Comparison of ENCODE assay signal across 23 cellular contexts in genomic region chr17:77781536-77781935, GRCh38.
"Had no signal": no experiment of that assay in that cellular context is flagged by ENCODE, and none has a peak within 500 bp of the region (broad histone marks: within the 10 kb centered on the region; RNA-seq: fewer than 3 reads in every experiment).

No MANE protein-coding gene starts in this region.

- H3K27ac ChIP-seq: left ventricle myocardium inferior, parathyroid adenoma, psoas muscle, right lobe of liver, transverse colon, upper lobe of left lung, vagina had no signal

- H3K27me3 ChIP-seq: right lobe of liver, upper lobe of left lung, vagina had no signal

- H2AFZ ChIP-seq: parathyroid adenoma had no signal

- H3K9ac ChIP-seq: parathyroid adenoma had no signal

- H3K4me1 ChIP-seq: psoas muscle, right lobe of liver had no signal

- H3K79me2 ChIP-seq: parathyroid adenoma had no signal

- ATAC-seq: mucosa of descending colon; naive thymus-derived CD4-positive, alpha-beta T cell; psoas muscle; right lobe of liver; stimulated activated naive CD8-positive, alpha-beta T cell treated with anti-CD3 and anti-CD28 coated beads, Interleukin-15, amount 100 ng/mL, for 72 hours had no signal

- FAIRE-seq: islet of Langerhans, kidney had no signal

- DNase-seq: hippocampal formation; immature natural killer cell; kidney; left ventricle myocardium inferior; midbrain; mucosa of descending colon; naive thymus-derived CD4-positive, alpha-beta T cell; nucleus accumbens; right lobe of liver; stimulated activated CD4-positive, alpha-beta T cell treated with anti-CD3 and anti-CD28 coated beads, Interleukin-12 subunit alpha, Interleukin-12 subunit beta, amount 100 ng/mL, for 4 hours; stimulated activated CD4-positive, alpha-beta T cell treated with anti-CD3 and anti-CD28 coated beads, Interleukin-15, amount 100 ng/mL, for 24 hours; stimulated activated CD4-positive, alpha-beta T cell treated with anti-CD3 and anti-CD28 coated beads, Interleukin-2, amount 100 ng/mL, for 24 hours; stimulated activated CD4-positive, alpha-beta T cell treated with anti-CD3 and anti-CD28 coated beads, Interleukin-4, amount 100 ng/mL, for 1 hour; stimulated activated naive CD4-positive, alpha-beta T cell treated with Interleukin-2 at 50 U/mL for 16 hours; stimulated activated naive CD8-positive, alpha-beta T cell treated with anti-CD3 and anti-CD28 coated beads, Interleukin-15, amount 100 ng/mL, for 72 hours; substantia nigra; transverse colon; upper lobe of left lung had no signal

- H3K36me3 ChIP-seq: left ventricle myocardium inferior, right lobe of liver, transverse colon, upper lobe of left lung, vagina had no signal

- H3K4me3 ChIP-seq: left ventricle myocardium inferior, lung, mucosa of descending colon, psoas muscle, right lobe of liver, transverse colon, upper lobe of left lung, vagina had no signal

- H3K9me3 ChIP-seq: left ventricle myocardium inferior, mucosa of descending colon, psoas muscle, right lobe of liver, transverse colon, upper lobe of left lung, vagina had no signal
